8 cellular contexts compared by ENCODE assay signal in the genomic region with DNA sequence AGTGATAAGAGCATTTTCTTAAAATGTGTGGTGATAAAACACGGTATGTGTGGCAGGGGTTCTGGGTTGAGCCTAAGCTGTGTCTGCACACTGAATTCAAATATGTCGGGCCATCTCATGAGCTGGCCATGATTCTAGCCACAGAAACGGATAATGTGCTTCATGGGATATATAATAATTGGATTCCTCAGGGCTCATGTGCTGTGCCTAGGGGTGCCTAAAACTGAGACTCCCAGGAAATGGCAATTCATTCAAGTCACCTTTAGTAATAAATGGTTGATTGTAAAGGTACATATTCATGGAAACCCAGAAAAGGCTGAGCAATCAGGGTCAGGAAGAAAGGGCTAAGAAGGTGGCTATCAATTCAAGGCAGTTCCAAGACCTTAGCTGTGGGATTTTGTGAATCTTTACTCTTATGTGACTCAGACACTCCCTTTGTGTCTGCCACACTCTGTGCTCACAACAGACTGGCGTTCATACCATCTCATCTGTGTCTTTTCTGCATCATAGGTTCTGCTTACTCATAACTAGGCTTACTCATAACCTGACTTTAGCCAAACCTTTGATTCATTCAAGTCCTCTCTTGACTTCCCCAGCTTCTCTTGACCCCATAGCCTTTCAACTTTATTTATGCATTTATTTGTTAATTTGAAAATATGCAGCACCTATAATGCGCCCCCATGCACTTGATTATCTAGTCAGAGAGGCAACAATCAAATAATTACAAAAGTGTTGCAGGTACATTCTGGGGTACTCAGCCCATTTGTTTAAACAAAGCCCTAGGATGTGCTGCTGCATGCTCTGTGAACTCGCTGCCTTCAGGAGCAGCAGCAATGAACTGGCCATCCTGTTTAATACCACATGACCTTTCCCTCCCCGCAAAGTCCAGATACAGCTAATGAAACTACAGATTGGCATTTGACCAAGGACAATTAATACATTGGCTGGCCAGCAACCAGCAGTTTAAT. TPM values are rescaled to one million over a fixed set of nuclear protein-coding genes. Genes with fewer than 3 reads are reported as not detected.
DNase-seq lines count a peak whose midpoint lies in the region; ATAC-seq, FAIRE-seq and TF ChIP-seq lines count a peak whose summit lies in the region.

No MANE protein-coding gene starts in this region.

- TF ChIP-seq CTCF in kidney epithelial cell (IDR thresholded peaks at IDR 0.05; ENCODE audit: insufficient read depth, low read length, poor library complexity, severe bottlenecking): no peak

- peak; percentile 97 for FAIRE-seq in RCC 7860 (lab: Jason Lieb, UNC)

- H3K27me3 ChIP-seq in kidney epithelial cell (ENCODE audit: control insufficient read depth, insufficient read depth, low read length): no peaks in the 10 kb centered on the region

- peak; percentile 93 for ATAC-seq in HG02642 (IDR thresholded peaks at IDR 0.05; ENCODE audit: poor library complexity, unreplicated experiment)

- no peaks in the 10 kb centered on the region for H3K36me3 ChIP-seq in kidney epithelial cell (ENCODE audit: control insufficient read depth, insufficient read depth, low read length)

- no peak overlapping the region for H3K4me3 ChIP-seq in kidney epithelial cell (ENCODE audit: low read depth, low read length)

- DNase-seq in activated CD4-positive, alpha-beta T cell treated with anti-CD3 and anti-CD28 coated beads, Interleukin-2, amount 50 U/mL, for 48 hours: peak; percentile 9 to 13
- no peak for DNase-seq in activated CD4-positive, alpha-beta T cell treated with anti-CD3 and anti-CD28 coated beads for 1 hour
- DNase-seq in RCC 7860 (ENCODE audit: low spot score) (peak; percentile 97), kidney epithelial cell (ENCODE audit: low read depth) (peak; percentile 97), NCI-H748 treated with DMSO at 0.1 percent for 48 hours (lab: John Stamatoyannopoulos, UW) (no peak)
- no peak for DNase-seq in stimulated activated naive CD4-positive, alpha-beta T cell treated with Interleukin-2 at 50 U/mL for 16 hours (lab: John Stamatoyannopoulos, UW)
- DNase-seq in effector CD8-positive, alpha-beta T cell (lab: John Stamatoyannopoulos, UW): no peak

RNA-seq across cellular contexts. Expression of gene MED13, which starts 28.4 kb away (rescaled TPM):
- 33.8 and 34.4 TPM in 2 replicates for total RNA-seq in kidney epithelial cell

Comparison
In these comparisons a context has a peak if more than half of its experiments do, and no peak if none do; other contexts are left out.
1. DNase-seq: peak in activated CD4-positive, alpha-beta T cell treated with anti-CD3 and anti-CD28 coated beads, Interleukin-2, amount 50 U/mL, for 48 hours (2 of 2), RCC 7860 (single experiment) and kidney epithelial cell (single experiment); none in activated CD4-positive, alpha-beta T cell treated with anti-CD3 and anti-CD28 coated beads for 1 hour (single experiment), stimulated activated naive CD4-positive, alpha-beta T cell treated with Interleukin-2 at 50 U/mL for 16 hours (single experiment), NCI-H748 treated with DMSO at 0.1 percent for 48 hours (single experiment) and effector CD8-positive, alpha-beta T cell (single experiment).